ENCODE assay signal across 26 cellular contexts in genomic region chr19:7977723-7978040, GRCh38. TPM values are rescaled to one million over a fixed set of nuclear protein-coding genes. Genes with fewer than 3 reads are reported as not detected.
"Had no signal": no experiment of that assay in that cellular context is flagged by ENCODE, and none has a peak within 500 bp of the region (broad histone marks: within the 10 kb centered on the region; RNA-seq: fewer than 3 reads in every experiment).

No MANE protein-coding gene starts in this region.

- H3K9me3 ChIP-seq: heart right ventricle, mucosa of descending colon, right atrium auricular region, right lobe of liver, suprapubic skin, thoracic aorta, tibial artery, upper lobe of right lung had no signal

- H3K27ac ChIP-seq: heart right ventricle, hepatocyte, parathyroid adenoma, right atrium auricular region, right lobe of liver, suprapubic skin, thoracic aorta, tibial artery, upper lobe of right lung had no signal

- H3K4me1 ChIP-seq: upper lobe of right lung had no signal

- ATAC-seq: heart right ventricle; left ventricle myocardium superior; mucosa of descending colon; naive thymus-derived CD4-positive, alpha-beta T cell; natural killer cell treated with Interleukin-12 subunit alpha and Interleukin-12 subunit beta and Interleukin-15 and Interleukin-18, amount 100 ng/mL, for 72 hours; upper lobe of right lung had no signal

- DNase-seq: heart right ventricle; midbrain; naive thymus-derived CD4-positive, alpha-beta T cell; stimulated activated CD4-positive, alpha-beta T cell treated with anti-CD3 and anti-CD28 coated beads, Interleukin-12 subunit alpha, Interleukin-12 subunit beta, amount 100 ng/mL, for 4 hours; stimulated activated CD4-positive, alpha-beta T cell treated with anti-CD3 and anti-CD28 coated beads, Interleukin-15, amount 100 ng/mL, for 24 hours; stimulated activated CD4-positive, alpha-beta T cell treated with anti-CD3 and anti-CD28 coated beads, Interleukin-2, amount 100 ng/mL, for 24 hours; stimulated activated CD4-positive, alpha-beta T cell treated with anti-CD3 and anti-CD28 coated beads, Interleukin-4, amount 100 ng/mL, for 1 hour; stimulated activated naive CD4-positive, alpha-beta T cell; tibial artery; trophoblast cell; upper lobe of right lung had no signal

- H3K9ac ChIP-seq: parathyroid adenoma had no signal

- H3K4me3 ChIP-seq: heart right ventricle, hepatocyte, lung, mucosa of descending colon, right atrium auricular region, right lobe of liver, smooth muscle cell, suprapubic skin, thoracic aorta, tibial artery, upper lobe of right lung had no signal

- H3K27me3 Mint-ChIP-seq: memory B cell; naive thymus-derived CD4-positive, alpha-beta T cell; natural killer cell treated with Interleukin-12 subunit alpha and Interleukin-12 subunit beta and Interleukin-15 and Interleukin-18, amount 100 ng/mL, for 72 hours; progenitor cell of endocrine pancreas; stimulated activated naive CD8-positive, alpha-beta T cell treated with anti-CD3 and anti-CD28 coated beads, Interleukin-15, Interleukin-2, amounts not matched to agents 100 ng/mL and 50 ng/mL, for 24 hours had no signal

- H3K4me1 Mint-ChIP-seq: memory B cell had no signal

- FAIRE-seq: urothelium cell line had no signal

- H3K27me3 ChIP-seq: heart right ventricle, hepatocyte, right atrium auricular region, right lobe of liver, suprapubic skin, tibial artery, upper lobe of right lung had no signal

- H2AFZ ChIP-seq: hepatocyte, parathyroid adenoma had no signal

- H3K4me2 ChIP-seq: hepatocyte, smooth muscle cell had no signal

- H3K4me3 Mint-ChIP-seq: memory B cell; naive thymus-derived CD4-positive, alpha-beta T cell; natural killer cell treated with Interleukin-12 subunit alpha and Interleukin-12 subunit beta and Interleukin-15 and Interleukin-18, amount 100 ng/mL, for 72 hours; stimulated activated naive CD8-positive, alpha-beta T cell treated with anti-CD3 and anti-CD28 coated beads, Interleukin-15, Interleukin-2, amounts not matched to agents 100 ng/mL and 50 ng/mL, for 24 hours had no signal

- H3K27ac Mint-ChIP-seq: memory B cell; natural killer cell treated with Interleukin-12 subunit alpha and Interleukin-12 subunit beta and Interleukin-15 and Interleukin-18, amount 100 ng/mL, for 72 hours; progenitor cell of endocrine pancreas; stimulated activated naive CD8-positive, alpha-beta T cell treated with anti-CD3 and anti-CD28 coated beads, Interleukin-15, Interleukin-2, amounts not matched to agents 100 ng/mL and 50 ng/mL, for 24 hours had no signal

- H3K9me3 Mint-ChIP-seq: memory B cell; naive thymus-derived CD4-positive, alpha-beta T cell; natural killer cell treated with Interleukin-12 subunit alpha and Interleukin-12 subunit beta and Interleukin-15 and Interleukin-18, amount 100 ng/mL, for 72 hours; stimulated activated naive CD8-positive, alpha-beta T cell treated with anti-CD3 and anti-CD28 coated beads, Interleukin-15, Interleukin-2, amounts not matched to agents 100 ng/mL and 50 ng/mL, for 24 hours had no signal

RNA-seq across cellular contexts. Expression of gene CTXN1, which starts 51.7 kb away (rescaled TPM):
- polyA plus RNA-seq: naive thymus-derived CD4-positive, alpha-beta T cell had no signal
